Comparison of ENCODE assay signal across 29 cellular contexts in the genomic region with DNA sequence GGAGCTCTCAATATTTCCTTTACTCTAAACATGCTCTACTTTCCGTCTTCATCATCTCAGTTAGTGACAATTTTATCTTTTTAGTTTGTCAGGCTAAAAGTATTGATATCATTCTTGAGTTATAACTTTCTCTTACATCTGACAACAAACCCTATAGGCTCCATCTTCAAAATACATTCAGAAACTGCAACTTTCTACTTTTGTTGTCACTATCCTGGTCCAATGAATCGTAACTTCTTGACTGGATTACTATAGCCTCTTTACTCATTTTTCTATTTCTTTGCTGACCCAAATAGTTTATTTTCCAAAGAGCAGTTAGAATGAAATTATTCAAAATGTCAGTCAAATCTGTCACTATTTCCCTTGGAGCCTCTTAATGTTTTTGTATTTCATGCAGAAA.
DNase-seq lines count a peak whose midpoint lies in the region; ATAC-seq, FAIRE-seq and TF ChIP-seq lines count a peak whose summit lies in the region.
"Had no signal": no experiment of that assay in that cellular context is flagged by ENCODE, and none has a peak within 500 bp of the region (broad histone marks: within the 10 kb centered on the region; RNA-seq: fewer than 3 reads in every experiment).

No MANE protein-coding gene starts in this region.

- CTCF ChIA-PET in GM12878 (lab: Yijun Ruan, JAX): no interaction called here

- H3K36me3 Mint-ChIP-seq in activated CD4-positive, alpha-beta T cell treated with anti-CD3 and anti-CD28 coated beads, Interleukin-2, amount 10 ng/mL, durations not matched to agents 24 days and 14 days (ENCODE audit: low read depth): peaks cover 34% of the 10 kb centered on the region
- H3K36me3 Mint-ChIP-seq in T-helper 17 cell (ENCODE audit: low read depth) (no peaks in the 10 kb centered on the region), osteocyte (ENCODE audit: unreplicated experiment) (peaks cover 14% of the 10 kb centered on the region)

- in situ Hi-C loops in GM12878 (cut with MboI): no loop called here

- TF ChIP-seq POLR2A in GM12878 (IDR thresholded peaks at IDR 0.05; ENCODE audit: low read depth, low read length) (no peak), uterus (IDR thresholded peaks at IDR 0.05) (no peak)

- no TSS peak for BruUV-seq in GM12878 (replicated peaks; lab: Mats Ljungman, UMichigan)

- H3K27me3 ChIP-seq in GM12878 (replicated peaks in 1 of 2; ENCODE audit: control insufficient read depth in 2 of 2, insufficient read depth in 2 of 2, low read length in 1 of 2) (no peaks in the 10 kb centered on the region), uterus (no peaks in the 10 kb centered on the region)
- H3K27me3 ChIP-seq: right lobe of liver, upper lobe of left lung had no signal

- SMC1A ChIA-PET in GM12878 (lab: Charles Lee; ENCODE audit: uncharacterized antibody, unreplicated experiment): interaction anchor here (0.9 kb wide), 1 partner anchor 13 kb away, joined by 4 read pairs; no protein-coding TSS in a partner anchor

- no peak overlapping the region for H3K27ac ChIP-seq in GM12878 (ENCODE audit: control insufficient read depth, insufficient read depth)
- no peak overlapping the region for H3K27ac ChIP-seq in uterus
- H3K27ac ChIP-seq: right lobe of liver, upper lobe of left lung had no signal

- H3K4me1 ChIP-seq in GM12878 (ENCODE audit: control insufficient read depth, insufficient read depth, low read length) (no peaks in the 10 kb centered on the region), uterus (no peaks in the 10 kb centered on the region)
- H3K4me1 ChIP-seq: right lobe of liver, upper lobe of left lung had no signal

- no peak overlapping the region for H3K9ac ChIP-seq in GM12878 (ENCODE audit: control insufficient read depth, insufficient read depth, low read length)

- no peak overlapping the region for H3K4me3 ChIP-seq in GM12878
- no peak overlapping the region for H3K4me3 ChIP-seq in uterus
- H3K4me3 ChIP-seq: right lobe of liver, upper lobe of left lung had no signal

- TF ChIP-seq RAD21 in GM12878 (IDR thresholded peaks at IDR 0.05; ENCODE audit: insufficient read depth, low read depth, low read length): no peak

- no peak for TF ChIP-seq EP300 in GM12878 (IDR thresholded peaks at IDR 0.05; ENCODE audit: borderline replicate concordance in 1 of 2, control insufficient read depth in 1 of 2, low read depth in 2 of 2, low read length in 2 of 2)

- peaks cover 20% of the 10 kb centered on the region for H3K4me1 Mint-ChIP-seq in activated CD4-positive, alpha-beta T cell treated with anti-CD3 and anti-CD28 coated beads, Interleukin-2, amount 10 ng/mL, durations not matched to agents 24 days and 14 days
- H3K4me1 Mint-ChIP-seq in T-helper 17 cell (peaks cover 21% of the 10 kb centered on the region), osteocyte (ENCODE audit: unreplicated experiment) (peaks cover 20% of the 10 kb centered on the region)
- H3K4me1 Mint-ChIP-seq: H9, neural crest cell, WTC11 had no signal

- no peak overlapping the region for H3K27ac Mint-ChIP-seq in activated CD4-positive, alpha-beta T cell treated with anti-CD3 and anti-CD28 coated beads, Interleukin-2, amount 10 ng/mL, durations not matched to agents 24 days and 14 days
- H3K27ac Mint-ChIP-seq in T-helper 17 cell (peak overlapping the region; percentile 0), osteocyte (ENCODE audit: unreplicated experiment) (peak overlapping the region; percentile 69)
- H3K27ac Mint-ChIP-seq: H9, WTC11 had no signal

- H4K20me1 ChIP-seq in GM12878 (ENCODE audit: control insufficient read depth, insufficient read depth): no peaks in the 10 kb centered on the region

- peak overlapping the region; percentile 5 for H3K4me3 Mint-ChIP-seq in activated CD4-positive, alpha-beta T cell treated with anti-CD3 and anti-CD28 coated beads, Interleukin-2, amount 10 ng/mL, durations not matched to agents 24 days and 14 days
- H3K4me3 Mint-ChIP-seq in T-helper 17 cell (no peak overlapping the region), osteocyte (ENCODE audit: unreplicated experiment) (no peak overlapping the region)
- H3K4me3 Mint-ChIP-seq: H9, neural crest cell, WTC11 had no signal

- intact Hi-C loops in activated CD4-positive, alpha-beta T cell treated with anti-CD3 and anti-CD28 coated beads, Interleukin-2, amount 10 ng/mL, durations not matched to agents 24 days and 14 days (cut with micrococcal nuclease): no loop called here
- intact Hi-C loops in GM12878 (cut with micrococcal nuclease; ENCODE audit: unreplicated experiment) (no loop called here), uterus (cut with DNase I; ENCODE audit: low total_unique reads) (no loop called here), cardiac septum (cut with DNase I) (no loop called here)

- FAIRE-seq in GM12878 (lab: Jason Lieb, UNC): no peak
- FAIRE-seq: bronchial epithelial cell, islet of Langerhans had no signal

- H3K36me3 ChIP-seq in GM12878 (ENCODE audit: control insufficient read depth in 2 of 2, insufficient read depth in 2 of 2, low read length in 1 of 2): no peaks in the 10 kb centered on the region
- H3K36me3 ChIP-seq in uterus: no peaks in the 10 kb centered on the region
- H3K36me3 ChIP-seq: right lobe of liver, upper lobe of left lung had no signal

- no peaks in the 10 kb centered on the region for H3K27me3 Mint-ChIP-seq in activated CD4-positive, alpha-beta T cell treated with anti-CD3 and anti-CD28 coated beads, Interleukin-2, amount 10 ng/mL, durations not matched to agents 24 days and 14 days
- H3K27me3 Mint-ChIP-seq in T-helper 17 cell: no peaks in the 10 kb centered on the region
- H3K27me3 Mint-ChIP-seq in osteocyte (ENCODE audit: unreplicated experiment): no peaks in the 10 kb centered on the region

- RAD21 ChIA-PET in GM12878 (lab: Charles Lee; ENCODE audit: unreplicated experiment): no interaction called here

- H3K9me3 Mint-ChIP-seq in activated CD4-positive, alpha-beta T cell treated with anti-CD3 and anti-CD28 coated beads, Interleukin-2, amount 10 ng/mL, durations not matched to agents 24 days and 14 days: peaks cover 45% of the 10 kb centered on the region
- H3K9me3 Mint-ChIP-seq in osteocyte (ENCODE audit: unreplicated experiment): peaks cover 44% of the 10 kb centered on the region

- H2AFZ ChIP-seq in GM12878 (ENCODE audit: control insufficient read depth, low read depth, low read length): peak overlapping the region; percentile 20; the same call in 1 of the 2 replicates

- H3K4me2 ChIP-seq in GM12878 (ENCODE audit: control insufficient read depth, insufficient read depth): no peak overlapping the region

- TF ChIP-seq CTCF in GM12878 (IDR thresholded peaks at IDR 0.05 in 2 of 3, conservative IDR thresholded peaks at IDR 0.05 in 1 of 3; ENCODE audit: control insufficient read depth in 2 of 3, extremely low read depth in 1 of 3, insufficient read depth in 1 of 3, low read depth in 3 of 3, low read length in 3 of 3): no peak
- TF ChIP-seq CTCF in osteocyte (IDR thresholded peaks at IDR 0.05): no peak
- no peak for TF ChIP-seq CTCF in uterus (IDR thresholded peaks at IDR 0.05)

- no peak for ATAC-seq in T-helper 17 cell
- no peak for ATAC-seq in GM12878
- ATAC-seq: left ventricle myocardium superior, Panc1, right lobe of liver, WTC11 had no signal

- WGBS in GM12878 (ENCODE audit: insufficient coverage, insufficient replicate concordance, low lambda C conversion rate, missing lambda C conversion rate): 97% methylated on average over 2 of the region's 2 CpGs

- H3K79me2 ChIP-seq in GM12878 (ENCODE audit: control insufficient read depth, insufficient read depth, low read length): no peaks in the 10 kb centered on the region

- DNase-seq in activated CD4-positive, alpha-beta T cell treated with anti-CD3 and anti-CD28 coated beads, Interleukin-2, amount 10 ng/mL, durations not matched to agents 24 days and 14 days: no peak
- no peak for DNase-seq in activated CD4-positive, alpha-beta T cell treated with anti-CD3 and anti-CD28 coated beads, Interleukin-2, amount 50 U/mL, for 48 hours
- DNase-seq in T-helper 17 cell: no peak
- no peak for DNase-seq in GM12878 (ENCODE audit: low read depth, low spot score)
- DNase-seq in osteocyte (ENCODE audit: extremely low spot score, unreplicated experiment): no peak
- no peak for DNase-seq in NCI-H774 (lab: John Stamatoyannopoulos, UW)
- DNase-seq in uterus: no peak
- DNase-seq in cardiac septum (ENCODE audit: low spot score): no peak
- DNase-seq: 8988T; activated effector memory CD4-positive, alpha-beta T cell treated with anti-CD3 and anti-CD28 coated beads, Interleukin-2, amount 50 U/mL, for 16 hours; amniotic stem cell; Calu3; cortex of kidney; DND-41; H9; hypothalamus; KG1; left ventricle myocardium superior; NCI-H1436; NCI-H510A; right lobe of liver; SHP77 treated with DMSO at 0.1 percent for 48 hours; stimulated activated CD4-positive, alpha-beta T cell treated with anti-CD3 and anti-CD28 coated beads, Interleukin-4, amount 100 ng/mL, for 4 hours; upper lobe of left lung had no signal

- POLR2A ChIA-PET in GM12878 (lab: Charles Lee): no interaction called here

- H3K9me3 ChIP-seq in T-helper 17 cell (ENCODE audit: control insufficient read depth, low read length, poor library complexity, severe bottlenecking) (no peaks in the 10 kb centered on the region), GM12878 (replicated peaks; ENCODE audit: control insufficient read depth, insufficient read depth, low read length) (no peaks in the 10 kb centered on the region; the same call in 1 of the 3 replicates), uterus (no peaks in the 10 kb centered on the region)
- H3K9me3 ChIP-seq: right lobe of liver had no signal

TF ChIP-seq in GM12878, 131 proteins besides CTCF, POLR2A, EP300 and RAD21 (continues in another document):
- TF ChIP-seq NFXL1 (IDR thresholded peaks at IDR 0.05; ENCODE audit: borderline replicate concordance) (no peak), PAX5 (IDR thresholded peaks at IDR 0.05; ENCODE audit: borderline replicate concordance, low read depth, low read length) (no peak), HDAC6 (IDR thresholded peaks at IDR 0.05; ENCODE audit: unreplicated experiment) (no peak)
